ENCODE assay signal across 8 cellular contexts in genomic region chr2:130371723-130372054, GRCh38. TPM values are rescaled to one million over a fixed set of nuclear protein-coding genes. Genes with fewer than 3 reads are reported as not detected.
DNase-seq lines count a peak whose midpoint lies in the region; ATAC-seq and TF ChIP-seq lines count a peak whose summit lies in the region.

No MANE protein-coding gene starts in this region.

- no peaks in the 10 kb centered on the region for H3K27me3 Mint-ChIP-seq in nephron (ENCODE audit: low read depth)

- peaks cover 11% of the 10 kb centered on the region for H3K36me3 Mint-ChIP-seq in nephron (ENCODE audit: low read depth)

- H3K9me3 ChIP-seq in Peyer's patch (no peaks in the 10 kb centered on the region), endocrine pancreas (ENCODE audit: control insufficient read depth, low read length) (no peaks in the 10 kb centered on the region)

- peak; percentile 24 for ATAC-seq in HG02840 (IDR thresholded peaks at IDR 0.05; ENCODE audit: low FRiP score, unreplicated experiment)
- ATAC-seq in HG03045 (IDR thresholded peaks at IDR 0.05; ENCODE audit: unreplicated experiment), result no peak

- H3K4me1 ChIP-seq in Peyer's patch (peaks cover 0 to 20% (median 15%) of the 10 kb centered on the region in 4 donors), endocrine pancreas (ENCODE audit: control insufficient read depth, insufficient read depth, low read length) (no peaks in the 10 kb centered on the region)

- TF ChIP-seq CTCF in Peyer's patch (IDR thresholded peaks at IDR 0.05), result no peak
- TF ChIP-seq CTCF in nephron (IDR thresholded peaks at IDR 0.05; ENCODE audit: unreplicated experiment in 3 of 3), result no peak

- peaks cover 2% of the 10 kb centered on the region for H3K9me3 Mint-ChIP-seq in nephron

- peak; percentile 87 for DNase-seq in SIG-M5 treated with dmso at 0.1 percent for 504 hours (lab: John Stamatoyannopoulos, UW; ENCODE audit: unreplicated experiment)
- DNase-seq in SIG-M5 (lab: John Stamatoyannopoulos, UW), result no peak
- DNase-seq in Peyer's patch, result peak in 1 of 3 donors; percentile 56
- no peak for DNase-seq in activated effector memory CD4-positive, alpha-beta T cell treated with anti-CD3 and anti-CD28 coated beads, Interleukin-2, amount 50 U/mL, for 16 hours

- H3K9ac ChIP-seq in endocrine pancreas (ENCODE audit: control insufficient read depth, insufficient read depth, low read length), result peak overlapping the region; percentile 79

- H3K4me3 Mint-ChIP-seq in nephron, result peak overlapping the region; percentile 79 to 94 (median 89)

- no peak for TF ChIP-seq POLR2A in Peyer's patch (IDR thresholded peaks at IDR 0.05)

- peak overlapping the region; percentile 79 to 84 (median 82) for H3K27ac Mint-ChIP-seq in nephron

- no peaks in the 10 kb centered on the region for H3K36me3 ChIP-seq in Peyer's patch
- no peaks in the 10 kb centered on the region for H3K36me3 ChIP-seq in endocrine pancreas (ENCODE audit: control insufficient read depth, insufficient read depth, low read length)

- H3K27me3 ChIP-seq in Peyer's patch (no peaks in the 10 kb centered on the region), endocrine pancreas (ENCODE audit: control insufficient read depth, insufficient read depth, low read length) (no peaks in the 10 kb centered on the region)

- H3K4me3 ChIP-seq in Peyer's patch, result peak overlapping the region; percentile 67 to 86 (median 75)
- peak overlapping the region; percentile 63 for H3K4me3 ChIP-seq in endocrine pancreas (ENCODE audit: control insufficient read depth, insufficient read depth, low read length)

- peak overlapping the region; percentile 80 to 98 (median 81) for H3K27ac ChIP-seq in Peyer's patch

- H3K4me1 Mint-ChIP-seq in nephron, result peaks cover 12% of the 10 kb centered on the region

RNA-seq across cellular contexts. Expression of gene PTPN18, which starts 15.8 kb away (rescaled TPM):
- 100 to 1,000 TPM; 137 to 208 (median 169) TPM for total RNA-seq in Peyer's patch

RNA-seq across cellular contexts. Expression of gene IMP4, which starts 29.0 kb away (rescaled TPM):
- 10 to 100 TPM; 41.9 to 99.9 (median 62.8) TPM for total RNA-seq in Peyer's patch
